In the genomic region with DNA sequence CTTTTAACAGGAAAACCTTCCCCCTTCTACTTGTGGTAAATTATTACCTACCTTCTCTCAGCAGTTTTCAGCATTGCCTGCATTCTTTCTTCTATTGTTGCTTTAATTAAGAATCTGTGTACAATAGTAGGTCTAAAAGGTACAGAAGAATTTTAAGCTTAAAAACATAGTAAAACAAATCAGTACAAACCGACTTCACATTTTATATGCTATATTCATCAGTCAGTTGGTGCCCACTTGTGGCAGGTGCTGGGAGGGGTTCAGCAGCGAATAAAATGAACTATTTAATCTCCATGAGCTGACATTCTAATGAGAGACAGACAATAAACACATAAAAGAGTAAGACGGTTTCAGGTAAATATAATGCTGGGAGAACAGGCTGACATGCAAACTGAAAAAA, we compare ENCODE assay signal across 9 cellular contexts.
DNase-seq lines count a peak whose midpoint lies in the region; ATAC-seq, FAIRE-seq and TF ChIP-seq lines count a peak whose summit lies in the region.
"Had no signal": no experiment of that assay in that cellular context is flagged by ENCODE, and none has a peak within 500 bp of the region (broad histone marks: within the 10 kb centered on the region; RNA-seq: fewer than 3 reads in every experiment).

No MANE protein-coding gene starts in this region.

- peaks cover 0 to 32% of the 10 kb centered on the region in 2 donors for H3K36me3 ChIP-seq in gastroesophageal sphincter
- H3K36me3 ChIP-seq: ovary had no signal

- TF ChIP-seq POLR2A in GM12891 (IDR thresholded peaks at IDR 0.05; ENCODE audit: low read depth, low read length) (no peak), gastroesophageal sphincter (IDR thresholded peaks at IDR 0.05) (no peak)

- DNase-seq in GM12891 (ENCODE audit: insufficient read length, low spot score) (no peak), ureter (ENCODE audit: low spot score) (no peak), NCI-H2029 (lab: John Stamatoyannopoulos, UW) (no peak), NCI-H146 treated with DMSO at 0.1 percent for 48 hours (lab: John Stamatoyannopoulos, UW; ENCODE audit: unreplicated experiment) (no peak)

- ATAC-seq in SK-N-SH treated with all-trans-retinoic acid at 6 μM for 48 hours: peak; percentile 76
- ATAC-seq in gastroesophageal sphincter: peak; percentile 65
- ATAC-seq in HG03095 (IDR thresholded peaks at IDR 0.05; ENCODE audit: unreplicated experiment): no peak

- H3K4me1 ChIP-seq in gastroesophageal sphincter: peaks cover 0 to 55% (median 11%) of the 10 kb centered on the region in 3 donors

- WGBS in gastroesophageal sphincter (ENCODE audit: low coverage in 1 of 2), 2 donors: 22 to 42% methylated on average over 3 of the region's 3 CpGs

- no peaks in the 10 kb centered on the region for H3K9me3 ChIP-seq in gastroesophageal sphincter
- H3K9me3 ChIP-seq: ovary had no signal

- no peak for TF ChIP-seq EP300 in gastroesophageal sphincter (IDR thresholded peaks at IDR 0.05)

- peak; percentile 45 to 74 (median 62) for TF ChIP-seq CTCF in gastroesophageal sphincter (IDR thresholded peaks at IDR 0.05)

- H3K27me3 ChIP-seq in gastroesophageal sphincter: no peaks in the 10 kb centered on the region
- H3K27me3 ChIP-seq: ovary had no signal

- H3K4me3 ChIP-seq in gastroesophageal sphincter: no peak overlapping the region
- H3K4me3 ChIP-seq: ovary had no signal

- FAIRE-seq in A204.1 (lab: Jason Lieb, UNC) (peak; percentile 40), GM12891 (lab: Jason Lieb, UNC) (peak; percentile 48)

- peak overlapping the region; percentile 42 to 58 (median 51) for H3K27ac ChIP-seq in gastroesophageal sphincter
- H3K27ac ChIP-seq: ovary had no signal

TF ChIP-seq in GM12891, 5 proteins besides CTCF, POLR2A, EP300 and RAD21:
- no peak for TF ChIP-seq SPI1 (IDR thresholded peaks at IDR 0.05; ENCODE audit: low read depth, low read length)
- no peak for TF ChIP-seq TAF1 (IDR thresholded peaks at IDR 0.05; ENCODE audit: low read depth, low read length)
- TF ChIP-seq POU2F2 (IDR thresholded peaks at IDR 0.05; ENCODE audit: low read depth, low read length): no peak
- TF ChIP-seq POLR2AphosphoS5 (IDR thresholded peaks at IDR 0.05; ENCODE audit: low read depth, low read length): no peak
- TF ChIP-seq PAX5 (IDR thresholded peaks at IDR 0.05; ENCODE audit: insufficient read depth, low read length, severe bottlenecking): no peak

TF ChIP-seq in SK-N-SH treated with all-trans-retinoic acid at 6 μM for 48 hours, 23 proteins besides CTCF, POLR2A, EP300 and RAD21:
- TF ChIP-seq ISL1 (CRISPR knock-in tag; IDR thresholded peaks at IDR 0.05) (no peak), SNAI2 (CRISPR knock-in tag; IDR thresholded peaks at IDR 0.05) (no peak), TCF4 (CRISPR knock-in tag; IDR thresholded peaks at IDR 0.05; ENCODE audit: borderline replicate concordance) (no peak), ZNF565 (CRISPR knock-in tag; conservative IDR thresholded peaks at IDR 0.05; ENCODE audit: low read depth) (no peak), PPARA (CRISPR knock-in tag; IDR thresholded peaks at IDR 0.05; ENCODE audit: borderline replicate concordance) (no peak), OSR1 (CRISPR knock-in tag; IDR thresholded peaks at IDR 0.05) (no peak), BACH2 (CRISPR knock-in tag; IDR thresholded peaks at IDR 0.05; ENCODE audit: borderline replicate concordance) (no peak), ESRRG (CRISPR knock-in tag; IDR thresholded peaks at IDR 0.05) (no peak), CSDC2 (CRISPR knock-in tag; IDR thresholded peaks at IDR 0.05) (no peak), ZNF70 (CRISPR knock-in tag; IDR thresholded peaks at IDR 0.05) (no peak), ZNF8 (CRISPR knock-in tag; IDR thresholded peaks at IDR 0.05) (no peak), ZC3H10 (CRISPR knock-in tag; IDR thresholded peaks at IDR 0.05) (no peak), RARB (CRISPR knock-in tag; IDR thresholded peaks at IDR 0.05) (no peak), GLIS3 (CRISPR knock-in tag; IDR thresholded peaks at IDR 0.05) (no peak), ARNTL (CRISPR knock-in tag; IDR thresholded peaks at IDR 0.05; ENCODE audit: borderline replicate concordance, low read depth) (no peak), ZFP30 (CRISPR knock-in tag; IDR thresholded peaks at IDR 0.05) (no peak)
- TF ChIP-seq, protein P1, sequence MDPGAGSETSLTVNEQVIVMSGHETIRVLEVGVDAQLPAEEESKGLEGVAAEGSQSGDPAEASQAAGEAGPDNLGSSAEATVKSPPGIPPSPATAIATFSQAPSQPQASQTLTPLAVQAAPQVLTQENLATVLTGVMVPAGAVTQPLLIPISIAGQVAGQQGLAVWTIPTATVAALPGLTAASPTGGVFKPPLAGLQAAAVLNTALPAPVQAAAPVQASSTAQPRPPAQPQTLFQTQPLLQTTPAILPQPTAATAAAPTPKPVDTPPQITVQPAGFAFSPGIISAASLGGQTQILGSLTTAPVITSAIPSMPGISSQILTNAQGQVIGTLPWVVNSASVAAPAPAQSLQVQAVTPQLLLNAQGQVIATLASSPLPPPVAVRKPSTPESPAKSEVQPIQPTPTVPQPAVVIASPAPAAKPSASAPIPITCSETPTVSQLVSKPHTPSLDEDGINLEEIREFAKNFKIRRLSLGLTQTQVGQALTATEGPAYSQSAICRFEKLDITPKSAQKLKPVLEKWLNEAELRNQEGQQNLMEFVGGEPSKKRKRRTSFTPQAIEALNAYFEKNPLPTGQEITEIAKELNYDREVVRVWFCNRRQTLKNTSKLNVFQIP (CRISPR knock-in tag; IDR thresholded peaks at IDR 0.05; ENCODE audit: borderline replicate concordance, low read depth): no peak
- TF ChIP-seq, protein P2, sequence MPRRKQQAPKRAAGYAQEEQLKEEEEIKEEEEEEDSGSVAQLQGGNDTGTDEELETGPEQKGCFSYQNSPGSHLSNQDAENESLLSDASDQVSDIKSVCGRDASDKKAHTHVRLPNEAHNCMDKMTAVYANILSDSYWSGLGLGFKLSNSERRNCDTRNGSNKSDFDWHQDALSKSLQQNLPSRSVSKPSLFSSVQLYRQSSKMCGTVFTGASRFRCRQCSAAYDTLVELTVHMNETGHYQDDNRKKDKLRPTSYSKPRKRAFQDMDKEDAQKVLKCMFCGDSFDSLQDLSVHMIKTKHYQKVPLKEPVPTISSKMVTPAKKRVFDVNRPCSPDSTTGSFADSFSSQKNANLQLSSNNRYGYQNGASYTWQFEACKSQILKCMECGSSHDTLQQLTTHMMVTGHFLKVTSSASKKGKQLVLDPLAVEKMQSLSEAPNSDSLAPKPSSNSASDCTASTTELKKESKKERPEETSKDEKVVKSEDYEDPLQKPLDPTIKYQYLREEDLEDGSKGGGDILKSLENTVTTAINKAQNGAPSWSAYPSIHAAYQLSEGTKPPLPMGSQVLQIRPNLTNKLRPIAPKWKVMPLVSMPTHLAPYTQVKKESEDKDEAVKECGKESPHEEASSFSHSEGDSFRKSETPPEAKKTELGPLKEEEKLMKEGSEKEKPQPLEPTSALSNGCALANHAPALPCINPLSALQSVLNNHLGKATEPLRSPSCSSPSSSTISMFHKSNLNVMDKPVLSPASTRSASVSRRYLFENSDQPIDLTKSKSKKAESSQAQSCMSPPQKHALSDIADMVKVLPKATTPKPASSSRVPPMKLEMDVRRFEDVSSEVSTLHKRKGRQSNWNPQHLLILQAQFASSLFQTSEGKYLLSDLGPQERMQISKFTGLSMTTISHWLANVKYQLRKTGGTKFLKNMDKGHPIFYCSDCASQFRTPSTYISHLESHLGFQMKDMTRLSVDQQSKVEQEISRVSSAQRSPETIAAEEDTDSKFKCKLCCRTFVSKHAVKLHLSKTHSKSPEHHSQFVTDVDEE (CRISPR knock-in tag; IDR thresholded peaks at IDR 0.05): no peak
- TF ChIP-seq, protein P3, sequence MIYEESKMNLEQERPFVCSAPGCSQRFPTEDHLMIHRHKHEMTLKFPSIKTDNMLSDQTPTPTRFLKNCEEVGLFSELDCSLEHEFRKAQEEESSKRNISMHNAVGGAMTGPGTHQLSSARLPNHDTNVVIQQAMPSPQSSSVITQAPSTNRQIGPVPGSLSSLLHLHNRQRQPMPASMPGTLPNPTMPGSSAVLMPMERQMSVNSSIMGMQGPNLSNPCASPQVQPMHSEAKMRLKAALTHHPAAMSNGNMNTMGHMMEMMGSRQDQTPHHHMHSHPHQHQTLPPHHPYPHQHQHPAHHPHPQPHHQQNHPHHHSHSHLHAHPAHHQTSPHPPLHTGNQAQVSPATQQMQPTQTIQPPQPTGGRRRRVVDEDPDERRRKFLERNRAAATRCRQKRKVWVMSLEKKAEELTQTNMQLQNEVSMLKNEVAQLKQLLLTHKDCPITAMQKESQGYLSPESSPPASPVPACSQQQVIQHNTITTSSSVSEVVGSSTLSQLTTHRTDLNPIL (CRISPR knock-in tag; IDR thresholded peaks at IDR 0.05; ENCODE audit: low read depth): no peak
TF ChIP-seq in SK-N-SH treated with all-trans-retinoic acid at 6 μM for 48 hours: peak in this region for 0.
